ENCODE assay signal across 9 cellular contexts in the genomic region with DNA sequence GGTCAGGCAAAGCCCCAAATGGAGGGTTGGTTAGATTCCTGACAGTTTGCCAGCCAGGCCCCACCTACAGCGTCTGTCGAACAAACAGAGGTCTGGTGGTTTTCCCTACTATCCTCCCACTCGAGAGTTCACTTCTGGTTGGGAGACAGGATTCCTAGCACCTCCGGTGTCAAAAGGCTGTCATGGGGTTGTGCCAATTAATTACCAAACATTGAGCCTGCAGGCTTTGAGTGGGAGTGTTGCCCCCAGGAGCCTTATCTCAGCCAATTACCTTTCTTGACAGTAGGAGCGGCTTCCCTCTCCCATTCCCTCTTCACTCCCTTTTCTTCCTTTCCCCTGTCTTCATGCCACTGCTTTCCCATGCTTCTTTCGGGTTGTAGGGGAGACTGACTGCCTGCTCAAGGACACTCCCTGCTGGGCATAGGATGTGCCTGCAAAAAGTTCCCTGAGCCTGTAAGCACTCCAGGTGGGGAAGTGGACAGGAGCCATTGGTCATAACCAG. TPM values are rescaled to one million over a fixed set of nuclear protein-coding genes. Genes with fewer than 3 reads are reported as not detected.
DNase-seq lines count a peak whose midpoint lies in the region; ATAC-seq and TF ChIP-seq lines count a peak whose summit lies in the region.
"Had no signal": no experiment of that assay in that cellular context is flagged by ENCODE, and none has a peak within 500 bp of the region (broad histone marks: within the 10 kb centered on the region; RNA-seq: fewer than 3 reads in every experiment).

No MANE protein-coding gene starts in this region.

- H3K4me1 ChIP-seq in H9 (ENCODE audit: insufficient read depth, low read length): no peaks in the 10 kb centered on the region
- peaks cover 0 to 15% (median 9%) of the 10 kb centered on the region in 4 donors for H3K4me1 ChIP-seq in stomach

- H3K27me3 Mint-ChIP-seq in H9 (ENCODE audit: low read depth) (no peaks in the 10 kb centered on the region), WTC11 (ENCODE audit: low read depth) (no peaks in the 10 kb centered on the region)

- H2BK15ac ChIP-seq in H9 (ENCODE audit: low read depth, low read length): no peak overlapping the region

- H3K27ac ChIP-seq in H9 (ENCODE audit: insufficient read length, low read depth, low read length): no peak overlapping the region
- H3K27ac ChIP-seq in stomach: no peak overlapping the region

- peaks cover 10 to 12% of the 10 kb centered on the region in 2 experiments for H3K4me1 Mint-ChIP-seq in H9
- H3K4me1 Mint-ChIP-seq in WTC11: peaks cover 13% of the 10 kb centered on the region

- H3K4me3 ChIP-seq in AG09309 (ENCODE audit: control insufficient read depth, low read depth, low read length) (no peak overlapping the region), kidney epithelial cell (ENCODE audit: low read depth, low read length) (no peak overlapping the region), stomach (no peak overlapping the region)
- H3K4me3 ChIP-seq: gastroesophageal sphincter had no signal

- H2BK20ac ChIP-seq in H9 (ENCODE audit: low read depth, low read length, poor library complexity, severe bottlenecking): no peak overlapping the region

- no peak overlapping the region for H4K8ac ChIP-seq in H9 (replicated peaks; ENCODE audit: insufficient read length, low read depth, low read length)

- H2BK120ac ChIP-seq in H9 (ENCODE audit: low read depth, low read length, poor library complexity, severe bottlenecking): no peak overlapping the region

- H4K91ac ChIP-seq in H9 (ENCODE audit: insufficient read length, low read depth, low read length): no peak overlapping the region

- H2AFZ ChIP-seq in H9 (ENCODE audit: low read length): no peak overlapping the region

- H2BK12ac ChIP-seq in H9 (ENCODE audit: insufficient read length, low read depth, low read length): no peak overlapping the region

- no peaks in the 10 kb centered on the region for H4K20me1 ChIP-seq in H9 (ENCODE audit: control insufficient read depth, insufficient read depth, insufficient read length)

- H3K36me3 ChIP-seq in kidney epithelial cell (ENCODE audit: control insufficient read depth, insufficient read depth, low read length) (peaks cover 6% of the 10 kb centered on the region), stomach (peaks cover 34 to 79% (median 76%) of the 10 kb centered on the region in 4 donors)

- H3T11ph ChIP-seq in H9 (ENCODE audit: low read length): no peak overlapping the region

- WGBS in H9 (ENCODE audit: extremely low coverage, insufficient read length, low lambda C conversion rate): no CpG with 5 or more reads among the region's 6 CpGs
- WGBS in stomach, 5 donors: 47 to 54% (median 49%) methylated on average over 4 to 6 of the region's 6 CpGs

- H3K36me3 Mint-ChIP-seq in H9 (ENCODE audit: insufficient read depth in 1 of 3, low read depth in 3 of 3): peaks cover 31 to 66% (median 63%) of the 10 kb centered on the region in 3 experiments; a peak in 6 of 7 replicates
- H3K36me3 Mint-ChIP-seq in WTC11: peaks cover 46% of the 10 kb centered on the region

- H3K18ac ChIP-seq in H9 (ENCODE audit: insufficient read length, low read depth, low read length): no peak overlapping the region

- peak overlapping the region in 1 of 3 experiments; percentile 84; a peak in 1 of 7 replicates for H3K27ac Mint-ChIP-seq in H9
- H3K27ac Mint-ChIP-seq in WTC11: 0 out of 2 replicates have a peak overlapping the region, but pooled peaks have one; percentile 77

- H3K23me2 ChIP-seq in H9 (ENCODE audit: insufficient read length, low read depth, low read length, poor library complexity, severe bottlenecking): no peaks in the 10 kb centered on the region

- peak; percentile 81 for ATAC-seq in WTC11
- ATAC-seq in GM18867 (IDR thresholded peaks at IDR 0.05; ENCODE audit: unreplicated experiment): no peak
- ATAC-seq: gastroesophageal sphincter had no signal

- no peak for TF ChIP-seq EP300 in stomach (IDR thresholded peaks at IDR 0.05)

- TF ChIP-seq CTCF in AG09309 (IDR thresholded peaks at IDR 0.05; ENCODE audit: control insufficient read depth, insufficient read depth, low read depth, low read length, missing control alignments) (peak; percentile 55), H9 (conservative IDR thresholded peaks at IDR 0.05) (peak; percentile 55; the same call in 2 of the 3 replicates), WTC11 (IDR thresholded peaks at IDR 0.05) (no peak), kidney epithelial cell (IDR thresholded peaks at IDR 0.05; ENCODE audit: insufficient read depth, low read length, poor library complexity, severe bottlenecking) (peak; percentile 60), stomach (IDR thresholded peaks at IDR 0.05) (peak in 3 of 7 experiments; percentile 13 to 19 (median 15))

- H3K14ac ChIP-seq in H9 (ENCODE audit: insufficient read depth, low read length): no peak overlapping the region

- H3K4ac ChIP-seq in H9 (ENCODE audit: low read depth, low read length): no peak overlapping the region

- no peak overlapping the region for H3K9ac ChIP-seq in H9 (ENCODE audit: extremely low read depth, insufficient read length, low read length)

- H3K9me3 Mint-ChIP-seq in H9 (no peaks in the 10 kb centered on the region), WTC11 (no peaks in the 10 kb centered on the region)

- DNase-seq in AG09309 (ENCODE audit: low read depth): no peak
- DNase-seq in H9: peak; percentile 62
- peak; percentile 51 for DNase-seq in WTC11 (ENCODE audit: low spot score)
- DNase-seq in kidney epithelial cell (ENCODE audit: low read depth): no peak
- no peak for DNase-seq in activated CD4-positive, alpha-beta T cell treated with anti-CD3 and anti-CD28 coated beads for 4 hours
- no peak for DNase-seq in stomach
- no peak for DNase-seq in SKM-1 treated with dmso at 0.1 percent for 144 hours (lab: John Stamatoyannopoulos, UW; ENCODE audit: unreplicated experiment)

- no peaks in the 10 kb centered on the region for H3K9me3 ChIP-seq in H9 (ENCODE audit: control insufficient read depth, low read depth, low read length)
- H3K9me3 ChIP-seq in stomach: no peaks in the 10 kb centered on the region
- H3K9me3 ChIP-seq: gastroesophageal sphincter had no signal

- no peak overlapping the region for H4K5ac ChIP-seq in H9 (ENCODE audit: insufficient read length, low read depth, low read length)

- H3K4me3 Mint-ChIP-seq in H9 (no peak overlapping the region), WTC11 (no peak overlapping the region)

- TF ChIP-seq POLR2A in stomach (IDR thresholded peaks at IDR 0.05): no peak

- H3K23ac ChIP-seq in H9 (ENCODE audit: insufficient read length, low read depth, low read length): no peak overlapping the region

- intact Hi-C loops in stomach (cut with DNase I; ENCODE audit: low total_unique reads): no loop called here

- no peaks in the 10 kb centered on the region for H3K79me1 ChIP-seq in H9 (ENCODE audit: insufficient read depth, low read depth, low read length, poor library complexity, severe bottlenecking)

- no peaks in the 10 kb centered on the region for H3K79me2 ChIP-seq in H9 (ENCODE audit: insufficient read depth, low read length)

- no peak overlapping the region for H2BK5ac ChIP-seq in H9 (ENCODE audit: insufficient read length, low read length)

- no peaks in the 10 kb centered on the region for H3K27me3 ChIP-seq in H9 (ENCODE audit: insufficient read depth, low read length)
- no peaks in the 10 kb centered on the region for H3K27me3 ChIP-seq in kidney epithelial cell (ENCODE audit: control insufficient read depth, insufficient read depth, low read length)
- no peaks in the 10 kb centered on the region for H3K27me3 ChIP-seq in stomach
- H3K27me3 ChIP-seq: gastroesophageal sphincter had no signal

- POLR2A ChIA-PET in WTC11 (lab: Charles Lee): no interaction called here

- CTCF ChIA-PET in WTC11 (lab: Charles Lee): no interaction called here

- no peak overlapping the region for H3K4me2 ChIP-seq in H9 (ENCODE audit: insufficient read depth, insufficient read length, low read length)

- no peak overlapping the region for H2AK5ac ChIP-seq in H9 (ENCODE audit: insufficient read length, low read length)

- H3K56ac ChIP-seq in H9 (ENCODE audit: insufficient read length, low read depth, low read length): no peak overlapping the region

TF ChIP-seq in WTC11, 78 proteins besides CTCF, POLR2A, EP300 and RAD21 (continues in another document):
- TF ChIP-seq CREM (CRISPR knock-in tag; IDR thresholded peaks at IDR 0.05) (no peak), JAZF1 (CRISPR knock-in tag; IDR thresholded peaks at IDR 0.05) (no peak)

RNA-seq across cellular contexts. Expression of a gene that starts 4.7 kb away (rescaled TPM):
- total RNA-seq in H9 (2021) (1.6 TPM in 2 replicates), WTC11 (2021) (0.70 to 0.78 TPM (median 0.71 TPM) in 3 replicates), kidney epithelial cell (0.62 and 1.0 TPM in 2 replicates), stomach (10 to 100 TPM in 1 of 5 donors, not detected in 4; 56.8 TPM)
- 1 to 10 TPM in 1 of 3 donors, under 1 TPM in 1, not detected in 1; 0.58 to 2.0 TPM for polyA plus RNA-seq in stomach

RNA-seq across cellular contexts. Expression of a gene that starts 8.4 kb away (rescaled TPM):
- 24.5 and 26.2 TPM in 2 replicates for total RNA-seq in H9 (2021)
- total RNA-seq in WTC11 (2021): 19.1 to 21.6 TPM (median 19.7 TPM) in 3 replicates
- total RNA-seq in kidney epithelial cell: 47.9 and 71.6 TPM in 2 replicates
- total RNA-seq in stomach: 10 to 100 TPM in 2 of 5 donors, 1 to 10 TPM in 2, not detected in 1; 8.2 to 52.7 (median 17.5) TPM
- 10 to 100 TPM in 1 of 3 donors, 1 to 10 TPM in 2; 4.0 to 11.8 (median 8.5) TPM for polyA plus RNA-seq in stomach

RNA-seq across cellular contexts. Expression of a gene that starts 43.1 kb away (rescaled TPM):
- 10.3 and 11.5 TPM in 2 replicates for total RNA-seq in H9 (2021)
- 6.2 to 11.1 TPM (median 10.9 TPM) in 3 replicates for total RNA-seq in WTC11 (2021)
- total RNA-seq in kidney epithelial cell: 28.9 and 30.1 TPM in 2 replicates
- 100 to 1,000 TPM in 1 of 5 donors, 10 to 100 TPM in 3, 1 to 10 TPM in 1; 3.5 to 113 (median 28.4) TPM for total RNA-seq in stomach
- 10 to 100 TPM; 15.4 to 17.9 (median 17.5) TPM for polyA plus RNA-seq in stomach

RNA-seq across cellular contexts. Expression of a gene that starts 49.6 kb away (rescaled TPM):
- total RNA-seq in H9 (2021) (152 TPM in 2 replicates), WTC11 (2021) (134 to 154 TPM (median 141 TPM) in 3 replicates), kidney epithelial cell (122 and 127 TPM in 2 replicates), stomach (100 to 1,000 TPM in 1 of 5 donors, 10 to 100 TPM in 4; 22.0 to 115 (median 60.0) TPM)
- polyA plus RNA-seq in stomach: 100 to 1,000 TPM in 1 of 3 donors, 10 to 100 TPM in 2; 50.7 to 107 (median 60.2) TPM

Comparison
In these comparisons a context has a peak if more than half of its experiments do, and no peak if none do; other contexts are left out.
1. DNase-seq: peak in H9 (single experiment) and WTC11 (single experiment); none in AG09309 (single experiment), kidney epithelial cell (single experiment), activated CD4-positive, alpha-beta T cell treated with anti-CD3 and anti-CD28 coated beads for 4 hours (0 of 2), stomach (single experiment) and SKM-1 treated with dmso at 0.1 percent for 144 hours (single experiment).